ENCODE assay signal across 24 cellular contexts in genomic region chr6:107421696-107422256, GRCh38.
"Had no signal": no experiment of that assay in that cellular context is flagged by ENCODE, and none has a peak within 500 bp of the region (broad histone marks: within the 10 kb centered on the region; RNA-seq: fewer than 3 reads in every experiment).

No MANE protein-coding gene starts in this region.

- H3K27ac ChIP-seq: hepatocyte, neutrophil, ovary, psoas muscle, right atrium auricular region, stomach, suprapubic skin, tibial nerve had no signal

- H3K27me3 ChIP-seq: hepatocyte, neutrophil, ovary, right atrium auricular region, stomach, suprapubic skin, tibial nerve had no signal

- ATAC-seq: activated CD4-positive, alpha-beta T cell treated with anti-CD3 and anti-CD28 coated beads for 36 hours; activated naive CD4-positive, alpha-beta T cell treated with anti-CD3 and anti-CD28 coated beads, Interleukin-2, amount 50 U/mL, for 72 hours; activated T-helper 17 cell treated with anti-CD3 and anti-CD28 coated beads, Interleukin-2, amount 50 U/mL, for 72 hours; esophagus mucosa; psoas muscle; stimulated activated effector memory CD8-positive, alpha-beta T cell treated with anti-CD3 and anti-CD28 coated beads, Interleukin-12 subunit alpha, Interleukin-12 subunit beta, amount 100 ng/mL, for 72 hours; WTC11 had no signal

- H3K36me3 ChIP-seq: neutrophil, ovary, right atrium auricular region had no signal

- H3K4me3 ChIP-seq: hepatocyte, ovary, psoas muscle, right atrium auricular region, stomach, suprapubic skin, tibial nerve had no signal

- H3K4me1 ChIP-seq: right atrium auricular region, suprapubic skin had no signal

- H3K9me3 ChIP-seq: neutrophil, ovary, psoas muscle, suprapubic skin had no signal

- DNase-seq: activated CD4-positive, alpha-beta T cell treated with anti-CD3 and anti-CD28 coated beads for 36 hours; activated CD4-positive, alpha-beta T cell treated with anti-CD3 and anti-CD28 coated beads, Interleukin-2, amount 50 U/mL, for 4 hours; activated CD8-positive, alpha-beta memory T cell treated with anti-CD3 and anti-CD28 coated beads for 24 hours; activated CD8-positive, alpha-beta memory T cell treated with anti-CD3 and anti-CD28 coated beads, Interleukin-2, amount 50 U/mL, for 4 hours; activated T-cell treated with anti-CD3 and anti-CD28 coated beads, Interleukin-2, amount 50 U/mL, for 24 hours; central memory CD4-positive, alpha-beta T cell; effector memory CD4-positive, alpha-beta T cell; glutamatergic neuron; ovary; psoas muscle; stimulated activated CD4-positive, alpha-beta T cell treated with anti-CD3 and anti-CD28 coated beads, Interleukin-2, amount 100 ng/mL, for 24 hours; stomach had no signal

- FAIRE-seq: endothelial cell of umbilical vein, frontal cortex had no signal
